Comparison of ENCODE assay signal across 2 cellular contexts in genomic region chr1:151693057-151693651, GRCh38.
TF ChIP-seq lines count a peak whose summit lies in the region.

No MANE protein-coding gene starts in this region.

TF ChIP-seq in GM12878, 131 proteins besides CTCF, POLR2A, EP300 and RAD21:
- TF ChIP-seq SMC3 (IDR thresholded peaks at IDR 0.05; ENCODE audit: borderline replicate concordance, low read length) (peak; percentile 59), ATF3 (IDR thresholded peaks at IDR 0.05; ENCODE audit: borderline replicate concordance, extremely low read depth, low read depth, low read length) (no peak)

TF ChIP-seq in HepG2, 621 proteins besides CTCF, POLR2A, EP300 and RAD21:
- TF ChIP-seq STAG1 (CRISPR knock-in tag; IDR thresholded peaks at IDR 0.05): peak; percentile 82
- TF ChIP-seq SMC3 (IDR thresholded peaks at IDR 0.05; ENCODE audit: low read length): peak; percentile 88
- TF ChIP-seq ZNF549 (CRISPR knock-in tag; IDR thresholded peaks at IDR 0.05): no peak
- TF ChIP-seq IRF2 (CRISPR knock-in tag; IDR thresholded peaks at IDR 0.05): 0 out of 2 replicates have a peak, but pooled peaks have one; percentile 33
